27 cellular contexts compared by ENCODE assay signal in the genomic region with DNA sequence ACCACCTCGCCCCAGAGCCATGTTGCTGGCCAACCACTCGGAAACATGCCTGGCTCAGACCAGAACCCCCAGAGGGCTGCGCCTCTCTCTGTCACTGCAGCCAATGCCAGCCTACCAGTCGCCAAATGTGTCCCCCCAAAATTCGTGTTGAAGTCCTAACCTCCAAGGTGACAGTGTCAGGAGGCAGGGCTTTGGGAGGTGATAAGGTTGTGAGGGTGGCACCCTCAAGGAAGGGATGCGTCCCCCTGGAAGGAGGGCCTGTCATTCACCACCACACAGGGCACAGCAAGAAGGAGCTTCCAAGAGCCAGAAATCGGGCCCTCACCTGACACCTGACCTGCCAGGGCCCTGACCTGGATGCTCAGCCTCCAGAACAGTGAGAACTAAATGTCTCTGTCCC.
"Had no signal": no experiment of that assay in that cellular context is flagged by ENCODE, and none has a peak within 500 bp of the region (broad histone marks: within the 10 kb centered on the region; RNA-seq: fewer than 3 reads in every experiment).

No MANE protein-coding gene starts in this region.

- FAIRE-seq: urothelium cell line had no signal

- H3K36me3 ChIP-seq: stomach, suprapubic skin, thoracic aorta, thyroid gland, tibial artery, tibial nerve, transverse colon, upper lobe of left lung, upper lobe of right lung, uterus, vagina had no signal

- H3K4me3 ChIP-seq: stomach, suprapubic skin, testis, thoracic aorta, thyroid gland, tibial artery, tibial nerve, transverse colon, upper lobe of left lung, upper lobe of right lung, uterus, vagina had no signal

- H3K27me3 ChIP-seq: testis, thyroid gland, tibial artery, tibial nerve, transverse colon, upper lobe of left lung, upper lobe of right lung, uterus, vagina had no signal

- H3K4me1 ChIP-seq: stomach, suprapubic skin, testis, thyroid gland, tibial artery, tibial nerve, transverse colon, upper lobe of left lung, upper lobe of right lung, uterus, vagina had no signal

- H3K9me3 ChIP-seq: stomach, suprapubic skin, testis, thoracic aorta, thyroid gland, tibial artery, tibial nerve, transverse colon, upper lobe of left lung, upper lobe of right lung, uterus, vagina had no signal

- DNase-seq: stimulated activated CD4-positive, alpha-beta T cell treated with anti-CD3 and anti-CD28 coated beads, Interleukin-2, amount 100 ng/mL, for 48 hours; stimulated activated CD4-positive, alpha-beta T cell treated with anti-CD3 and anti-CD28 coated beads, Interleukin-4, amount 100 ng/mL, for 1 hour; stimulated activated CD4-positive, alpha-beta T cell treated with anti-CD3 and anti-CD28 coated beads, Interleukin-4, amount 100 ng/mL, for 24 hours; stimulated activated CD4-positive, alpha-beta T cell treated with anti-CD3 and anti-CD28 coated beads, Interleukin-4, amount 100 ng/mL, for 4 hours; stimulated activated CD8-positive, alpha-beta memory T cell treated with anti-CD3 and anti-CD28 coated beads, Interleukin-4, amount 100 ng/mL, for 48 hours; stimulated activated naive B cell treated with anti-CD40 and anti-IgM and Interleukin-4, amounts not matched to agents 10 μg/mL and 1 μg/mL and 100 μg/mL, for 72 hours; stimulated activated naive CD4-positive, alpha-beta T cell; stimulated activated naive CD4-positive, alpha-beta T cell treated with Interleukin-2 at 50 U/mL for 16 hours; stimulated activated naive CD8-positive, alpha-beta T cell treated with anti-CD3 and anti-CD28 coated beads, Interleukin-15, amount 100 ng/mL, for 72 hours; stimulated activated naive CD8-positive, alpha-beta T cell treated with anti-CD3 and anti-CD28 coated beads, Interleukin-15, Interleukin-2, amounts not matched to agents 100 U/mL and 50 U/mL, for 24 hours; substantia nigra; testis; thyroid gland; tibial artery; transverse colon; trophoblast cell; upper lobe of right lung; uterus had no signal

- H3K27ac ChIP-seq: stomach, suprapubic skin, testis, thoracic aorta, thyroid gland, tibial artery, tibial nerve, transverse colon, upper lobe of left lung, upper lobe of right lung, uterus, vagina had no signal

- ATAC-seq: stimulated activated effector memory CD8-positive, alpha-beta T cell treated with anti-CD3 and anti-CD28 coated beads, Interleukin-12 subunit alpha, Interleukin-12 subunit beta, amount 100 ng/mL, for 72 hours; stimulated activated memory B cell treated with anti-CD40 and anti-IgM and Interleukin-4, amounts not matched to agents 10 μg/mL and 1 μg/mL and 100 μg/mL, for 72 hours; stimulated activated naive B cell treated with anti-CD40 and anti-IgM and Interleukin-4, amounts not matched to agents 10 μg/mL and 1 μg/mL and 100 μg/mL, for 72 hours; stimulated activated naive CD8-positive, alpha-beta T cell treated with anti-CD3 and anti-CD28 coated beads, Interleukin-15, amount 100 ng/mL, for 72 hours; stimulated activated naive CD8-positive, alpha-beta T cell treated with anti-CD3 and anti-CD28 coated beads, Interleukin-15, Interleukin-2, amounts not matched to agents 100 U/mL and 50 U/mL, for 24 hours; upper lobe of right lung had no signal
